Comparison of ENCODE assay signal across 8 cellular contexts in the genomic region with DNA sequence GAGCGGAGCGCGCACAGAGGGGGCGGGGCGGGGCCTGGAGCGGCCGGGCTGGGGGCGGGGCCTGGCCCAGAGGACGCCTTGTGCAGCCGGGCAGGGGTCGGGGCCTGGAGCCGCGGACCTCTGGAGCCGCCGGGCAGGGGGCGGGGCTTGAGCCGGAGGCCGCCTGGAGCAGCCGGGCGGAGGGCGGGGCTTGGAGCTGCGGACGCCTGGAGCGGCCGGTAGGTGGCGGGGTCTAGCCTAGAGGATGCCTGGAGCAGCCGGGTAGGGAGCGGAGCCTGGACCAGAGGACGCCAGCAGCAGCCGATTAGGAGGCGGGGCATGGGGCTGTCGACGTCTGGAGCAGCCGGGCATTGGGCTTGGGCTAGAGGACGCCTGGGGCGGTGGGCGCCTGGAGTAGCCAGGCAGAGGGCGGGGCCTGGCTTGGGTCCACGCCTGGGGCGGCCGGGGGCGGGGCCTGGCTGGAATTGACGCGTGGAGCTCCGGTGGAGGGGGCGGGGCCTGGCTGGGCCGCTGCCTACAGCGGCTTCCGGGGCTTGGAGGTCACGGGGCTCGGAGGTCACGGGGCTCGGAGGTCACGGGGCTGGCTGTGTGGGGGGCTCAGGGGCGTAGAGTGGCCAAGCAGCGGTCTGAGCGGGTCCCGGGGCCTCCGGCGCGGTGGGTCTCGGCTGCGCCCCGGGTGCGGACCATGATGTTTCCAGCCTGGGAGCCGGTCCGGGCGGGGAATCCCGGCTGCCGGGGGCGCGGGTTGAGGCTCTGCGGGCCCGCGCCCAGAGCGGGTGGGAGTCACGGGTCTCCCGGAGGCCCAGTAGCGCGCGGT. TPM values are rescaled to one million over a fixed set of nuclear protein-coding genes. Genes with fewer than 3 reads are reported as not detected.
DNase-seq lines count a peak whose midpoint lies in the region; ATAC-seq and TF ChIP-seq lines count a peak whose summit lies in the region.

A gene (minus strand): TSS at position 13 of the 817 bp plus-strand sequence. CDS start 135 bp downstream, outside the sequence.

- POLR2A ChIA-PET in activated CD4-positive, alpha-beta T cell treated with anti-CD3 and anti-CD28 coated beads, Interleukin-2, amount 10 ng/mL, durations not matched to agents 7 days and 5 days (lab: Charles Lee) = interaction anchor here (0.6 to 0.9 kb wide), 4 partner anchors 40 to 1046 kb away, joined by 3 to 4 read pairs (median 3); no protein-coding TSS in a partner anchor

- H3K36me3 Mint-ChIP-seq in activated CD4-positive, alpha-beta T cell treated with anti-CD3 and anti-CD28 coated beads, Interleukin-2, amount 10 ng/mL, durations not matched to agents 7 days and 5 days (ENCODE audit: low read depth) = peaks cover 10% of the 10 kb centered on the region

- CTCF ChIA-PET in activated CD4-positive, alpha-beta T cell treated with anti-CD3 and anti-CD28 coated beads, Interleukin-2, amount 10 ng/mL, durations not matched to agents 7 days and 5 days (lab: Charles Lee) = interaction anchor here (0.6 to 1.6 kb wide), 26 partner anchors 8 to 379 kb away, joined by 3 to 13 read pairs (median 3); no protein-coding TSS in a partner anchor

- no peaks in the 10 kb centered on the region for H3K9me3 Mint-ChIP-seq in activated CD4-positive, alpha-beta T cell treated with anti-CD3 and anti-CD28 coated beads, Interleukin-2, amount 10 ng/mL, durations not matched to agents 7 days and 5 days

- peak within 1 kb of the TSS; percentile 98 for H3K27ac ChIP-seq in C4-2B

- TF ChIP-seq CTCF in C4-2B (conservative IDR thresholded peaks at IDR 0.05) = peak; percentile 84

- peak within 1 kb of the TSS; percentile 96 for H3K27ac Mint-ChIP-seq in activated CD4-positive, alpha-beta T cell treated with anti-CD3 and anti-CD28 coated beads, Interleukin-2, amount 10 ng/mL, durations not matched to agents 7 days and 5 days

- ATAC-seq in GM19351 (IDR thresholded peaks at IDR 0.05; ENCODE audit: unreplicated experiment) = peak; percentile 71
- ATAC-seq in HG03521 (IDR thresholded peaks at IDR 0.05; ENCODE audit: unreplicated experiment) = peak; percentile 78
- peak; percentile 85 for ATAC-seq in left lobe of liver

- no peaks in the 10 kb centered on the region for H3K27me3 Mint-ChIP-seq in activated CD4-positive, alpha-beta T cell treated with anti-CD3 and anti-CD28 coated beads, Interleukin-2, amount 10 ng/mL, durations not matched to agents 7 days and 5 days

- H3K4me1 Mint-ChIP-seq in activated CD4-positive, alpha-beta T cell treated with anti-CD3 and anti-CD28 coated beads, Interleukin-2, amount 10 ng/mL, durations not matched to agents 7 days and 5 days = peaks cover 44% of the 10 kb centered on the region

- peak within 1 kb of the TSS; percentile 88 for H3K4me3 Mint-ChIP-seq in activated CD4-positive, alpha-beta T cell treated with anti-CD3 and anti-CD28 coated beads, Interleukin-2, amount 10 ng/mL, durations not matched to agents 7 days and 5 days

- DNase-seq in NCI-H69 (lab: John Stamatoyannopoulos, UW) (peak; percentile 100), cortex of kidney (lab: John Stamatoyannopoulos, UW) (peak; percentile 98), left lobe of liver (ENCODE audit: low spot score) (peak; percentile 100)
- peak; percentile 92 for DNase-seq in activated CD4-positive, alpha-beta T cell treated with anti-CD3 and anti-CD28 coated beads, Interleukin-2, amount 10 ng/mL, durations not matched to agents 7 days and 5 days
- peak; percentile 88 for DNase-seq in stimulated activated CD4-positive, alpha-beta T cell treated with anti-CD3 and anti-CD28 coated beads, Interleukin-2, amount 100 ng/mL, for 4 hours (ENCODE audit: low read depth)

RNA-seq across cellular contexts. Expression of the gene that starts here (rescaled TPM):
- 100 to 1,000 TPM; 101 to 111 TPM for total RNA-seq in activated CD4-positive, alpha-beta T cell treated with anti-CD3 and anti-CD28 coated beads, Interleukin-2, amount 10 ng/mL, durations not matched to agents 7 days and 5 days
- total RNA-seq in left lobe of liver = 45.2 TPM

Comparison
In these comparisons a context has a peak if more than half of its experiments do, and no peak if none do; other contexts are left out.
1. Peak in every context shown above with its lines: DNase-seq, ATAC-seq and H3K27ac ChIP-seq.